Comparison of ENCODE assay signal across 31 cellular contexts in genomic region chr20:31981784-31982183, GRCh38. TPM values are rescaled to one million over a fixed set of nuclear protein-coding genes. Genes with fewer than 3 reads are reported as not detected.
"Had no signal": no experiment of that assay in that cellular context is flagged by ENCODE, and none has a peak within 500 bp of the region (broad histone marks: within the 10 kb centered on the region; RNA-seq: fewer than 3 reads in every experiment).

No MANE protein-coding gene starts in this region.

- H3K36me3 Mint-ChIP-seq: activated CD4-positive, alpha-beta memory T cell treated with anti-CD3 and anti-CD28 coated beads for 36 hours; activated naive CD4-positive, alpha-beta T cell treated with anti-CD3 and anti-CD28 coated beads, Interleukin-2, amount 50 U/mL, for 72 hours had no signal

- H3K4me1 Mint-ChIP-seq: activated CD4-positive, alpha-beta T cell treated with anti-CD3 and anti-CD28 coated beads for 36 hours; activated CD4-positive, alpha-beta T cell treated with anti-CD3 and anti-CD28 coated beads, Interleukin-2, amount 10 ng/mL, durations not matched to agents 7 days and 5 days had no signal

- DNase-seq: activated CD4-positive, alpha-beta memory T cell treated with anti-CD3 and anti-CD28 coated beads for 36 hours; activated CD4-positive, alpha-beta T cell treated with anti-CD3 and anti-CD28 coated beads for 36 hours; activated CD4-positive, alpha-beta T cell treated with anti-CD3 and anti-CD28 coated beads, Interleukin-2, amount 10 ng/mL, durations not matched to agents 7 days and 5 days; activated CD8-positive, alpha-beta memory T cell treated with anti-CD3 and anti-CD28 coated beads, Interleukin-2, amount 50 U/mL, for 4 hours; activated gamma-delta T cell treated with Interleukin-2 at 50 U/mL for 16 hours; activated naive CD4-positive, alpha-beta T cell treated with anti-CD3 and anti-CD28 coated beads for 36 hours; activated T-cell treated with anti-CD3 and anti-CD28 coated beads for 4 hours; activated T-cell treated with anti-CD3 and anti-CD28 coated beads, Interleukin-2, amount 50 U/mL, for 4 hours; adrenal gland; caudate nucleus; cerebellar nuclear complex; Kasumi-1; KG1; MG63; NCI-H1048; NCI-H1105 treated with DMSO at 0.1 percent for 48 hours; NCI-H1436 treated with DMSO at 0.1 percent for 48 hours; NCI-H1694 treated with DMSO at 0.1 percent for 48 hours; NCI-H2029; NCI-H345; NCI-H524 treated with DMSO at 0.1 percent for 48 hours; Right ventricle myocardium superior had no signal

- H3K27ac Mint-ChIP-seq: activated CD4-positive, alpha-beta memory T cell treated with anti-CD3 and anti-CD28 coated beads for 36 hours; activated CD4-positive, alpha-beta T cell treated with anti-CD3 and anti-CD28 coated beads for 36 hours; activated CD4-positive, alpha-beta T cell treated with anti-CD3 and anti-CD28 coated beads, Interleukin-2, amount 10 ng/mL, durations not matched to agents 7 days and 5 days; activated naive CD4-positive, alpha-beta T cell treated with anti-CD3 and anti-CD28 coated beads for 36 hours; activated T-helper 1 cell treated with anti-CD3 and anti-CD28 coated beads, Interleukin-12 subunit alpha, Interleukin-12 subunit beta, Interleukin-2, Interleukin-4 antibody, amounts not matched to agents 30 ng/mL and 10 ng/mL and 1 ng/mL, durations not matched to agents 14 hours and 24 hours and 36 hours; brain; T-helper 1 cell treated with Interleukin-12 subunit alpha and Interleukin-12 subunit beta and Interleukin-4 antibody, amounts not matched to agents 30 μg/mL and 1 μg/mL, for 36 hours; T-helper 2 cell treated with Interferon-gamma antibody and Interleukin-4, amounts not matched to agents 5 μg/mL and 100 μg/mL, for 36 hours had no signal

- H3K4me1 ChIP-seq: adrenal gland had no signal

- H3K4me3 ChIP-seq: adrenal gland, MG63 had no signal

- H3K9me3 ChIP-seq: adrenal gland, MG63 had no signal

- H3K9me3 Mint-ChIP-seq: activated CD4-positive, alpha-beta memory T cell treated with anti-CD3 and anti-CD28 coated beads for 36 hours; activated CD4-positive, alpha-beta T cell treated with anti-CD3 and anti-CD28 coated beads, Interleukin-2, amount 10 ng/mL, durations not matched to agents 7 days and 5 days; activated naive CD4-positive, alpha-beta T cell treated with anti-CD3 and anti-CD28 coated beads for 36 hours; activated naive CD4-positive, alpha-beta T cell treated with anti-CD3 and anti-CD28 coated beads, Interleukin-2, amount 50 U/mL, for 72 hours; activated T-cell treated with anti-CD3 and anti-CD28 coated beads, Interleukin-2, amount 50 U/mL, for 4 hours; activated T-helper 1 cell treated with anti-CD3 and anti-CD28 coated beads, Interleukin-12 subunit alpha, Interleukin-12 subunit beta, Interleukin-2, Interleukin-4 antibody, amounts not matched to agents 30 ng/mL and 10 ng/mL and 1 ng/mL, durations not matched to agents 14 hours and 24 hours and 36 hours; T-helper 1 cell treated with Interleukin-12 subunit alpha and Interleukin-12 subunit beta and Interleukin-4 antibody, amounts not matched to agents 30 μg/mL and 1 μg/mL, for 36 hours; T-helper 2 cell treated with Interferon-gamma antibody and Interleukin-4, amounts not matched to agents 5 μg/mL and 100 μg/mL, for 36 hours had no signal

- FAIRE-seq: bronchial epithelial cell, TTC549 had no signal

- H3K4me3 Mint-ChIP-seq: activated CD4-positive, alpha-beta memory T cell treated with anti-CD3 and anti-CD28 coated beads for 36 hours; activated CD4-positive, alpha-beta T cell treated with anti-CD3 and anti-CD28 coated beads for 36 hours; activated CD4-positive, alpha-beta T cell treated with anti-CD3 and anti-CD28 coated beads, Interleukin-2, amount 10 ng/mL, durations not matched to agents 7 days and 5 days; activated naive CD4-positive, alpha-beta T cell treated with anti-CD3 and anti-CD28 coated beads for 36 hours; activated T-cell treated with anti-CD3 and anti-CD28 coated beads, Interleukin-2, amount 50 U/mL, for 4 hours; activated T-helper 1 cell treated with anti-CD3 and anti-CD28 coated beads, Interleukin-12 subunit alpha, Interleukin-12 subunit beta, Interleukin-2, Interleukin-4 antibody, amounts not matched to agents 30 ng/mL and 10 ng/mL and 1 ng/mL, durations not matched to agents 14 hours and 24 hours and 36 hours; brain; T-helper 1 cell treated with Interleukin-12 subunit alpha and Interleukin-12 subunit beta and Interleukin-4 antibody, amounts not matched to agents 30 μg/mL and 1 μg/mL, for 36 hours; T-helper 2 cell treated with Interferon-gamma antibody and Interleukin-4, amounts not matched to agents 5 μg/mL and 100 μg/mL, for 36 hours had no signal

- H3K27me3 ChIP-seq: adrenal gland, MG63 had no signal

- H3K36me3 ChIP-seq: adrenal gland, MG63 had no signal

- H3K27ac ChIP-seq: adrenal gland had no signal

- ATAC-seq: activated CD4-positive, alpha-beta T cell treated with anti-CD3 and anti-CD28 coated beads for 36 hours; activated CD4-positive, CD25-positive, alpha-beta regulatory T cell treated with anti-CD3 and anti-CD28 coated beads, Interleukin-2, amount 50 U/mL, for 24 hours; activated naive CD4-positive, alpha-beta T cell treated with anti-CD3 and anti-CD28 coated beads, Interleukin-2, amount 50 U/mL, for 72 hours; activated T-cell treated with anti-CD3 and anti-CD28 coated beads, Interleukin-2, amount 50 U/mL, for 4 hours had no signal

RNA-seq across cellular contexts. Expression of gene XKR7, which starts 13.8 kb away (rescaled TPM):
- total RNA-seq: activated CD4-positive, alpha-beta memory T cell treated with anti-CD3 and anti-CD28 coated beads for 36 hours; activated T-cell treated with anti-CD3 and anti-CD28 coated beads, Interleukin-2, amount 50 U/mL, for 4 hours; activated T-helper 1 cell treated with anti-CD3 and anti-CD28 coated beads, Interleukin-12 subunit alpha, Interleukin-12 subunit beta, Interleukin-2, Interleukin-4 antibody, amounts not matched to agents 30 ng/mL and 10 ng/mL and 1 ng/mL, durations not matched to agents 14 hours and 24 hours and 36 hours; bronchial epithelial cell; NCI-H460; Right ventricle myocardium superior had no signal

RNA-seq across cellular contexts. Expression of gene CCM2L, which starts 28.5 kb away (rescaled TPM):
- total RNA-seq: activated CD4-positive, alpha-beta memory T cell treated with anti-CD3 and anti-CD28 coated beads for 36 hours; activated CD4-positive, alpha-beta T cell treated with anti-CD3 and anti-CD28 coated beads for 36 hours; activated CD4-positive, alpha-beta T cell treated with anti-CD3 and anti-CD28 coated beads, Interleukin-2, amount 10 ng/mL, durations not matched to agents 7 days and 5 days; activated naive CD4-positive, alpha-beta T cell treated with anti-CD3 and anti-CD28 coated beads for 36 hours; activated naive CD4-positive, alpha-beta T cell treated with anti-CD3 and anti-CD28 coated beads, Interleukin-2, amount 50 U/mL, for 72 hours; activated T-cell treated with anti-CD3 and anti-CD28 coated beads, Interleukin-2, amount 50 U/mL, for 4 hours; activated T-helper 1 cell treated with anti-CD3 and anti-CD28 coated beads, Interleukin-12 subunit alpha, Interleukin-12 subunit beta, Interleukin-2, Interleukin-4 antibody, amounts not matched to agents 30 ng/mL and 10 ng/mL and 1 ng/mL, durations not matched to agents 14 hours and 24 hours and 36 hours; bronchial epithelial cell; NCI-H460 had no signal
